ENCODE assay signal across 8 cellular contexts in the genomic region with DNA sequence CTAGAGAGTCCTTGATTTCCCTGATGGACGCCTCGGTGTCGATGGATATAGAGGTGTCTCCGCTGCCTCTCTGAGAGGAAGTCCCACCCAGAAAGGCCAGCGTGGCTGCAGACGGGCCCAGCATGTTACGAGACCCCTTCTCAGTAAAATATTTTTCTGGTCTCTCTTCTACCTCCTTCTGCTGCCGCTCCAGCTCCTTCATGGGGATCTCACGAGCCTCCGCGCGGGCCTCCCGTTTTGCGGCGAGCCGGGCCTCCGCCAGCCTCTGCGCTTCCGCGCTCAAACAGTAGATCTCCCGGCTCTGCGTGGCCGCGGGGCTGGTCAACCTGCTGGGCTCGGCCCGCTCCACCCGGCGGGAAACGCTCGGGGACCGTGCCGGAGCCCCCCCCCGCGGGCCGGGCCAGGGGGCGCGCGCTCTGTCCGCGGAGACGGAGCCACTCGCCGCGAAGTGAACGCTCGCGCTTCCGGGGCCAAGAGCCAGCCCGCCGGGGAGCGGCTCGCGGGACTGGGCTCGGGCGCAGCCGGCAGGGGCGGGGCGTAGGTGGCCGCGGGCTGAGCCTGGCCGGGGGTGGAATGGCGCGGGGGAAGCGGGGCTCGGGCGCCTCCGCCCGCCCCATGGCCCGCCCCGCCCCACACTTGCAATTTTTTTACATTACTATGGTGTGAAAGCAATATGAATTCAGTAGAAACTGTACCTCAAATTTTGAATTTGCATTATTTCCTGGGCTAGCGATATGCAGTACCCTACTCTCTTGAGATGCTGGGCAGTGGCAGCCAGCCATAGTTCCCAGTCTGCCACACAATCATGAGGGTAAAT. TPM values are rescaled to one million over a fixed set of nuclear protein-coding genes. Genes with fewer than 3 reads are reported as not detected.
DNase-seq lines count a peak whose midpoint lies in the region; ATAC-seq and TF ChIP-seq lines count a peak whose summit lies in the region.

No MANE protein-coding gene starts in this region.

- peak overlapping the region; percentile 63 to 78 for H3K4me3 Mint-ChIP-seq in activated T-cell treated with anti-CD3 and anti-CD28 coated beads, Interleukin-2, amount 50 U/mL, for 72 hours
- peak overlapping the region; percentile 65 to 87 (median 82) for H3K4me3 Mint-ChIP-seq in naive thymus-derived CD8-positive, alpha-beta T cell
- peak overlapping the region; percentile 80 to 84 for H3K4me3 Mint-ChIP-seq in stimulated activated naive B cell treated with anti-CD40 and anti-IgM and Interleukin-4, amounts not matched to agents 10 μg/mL and 1 μg/mL and 100 μg/mL, for 72 hours

- ATAC-seq in GM19035 (IDR thresholded peaks at IDR 0.05; ENCODE audit: unreplicated experiment) (peak; percentile 94), HG03280 (IDR thresholded peaks at IDR 0.05; ENCODE audit: unreplicated experiment) (peak; percentile 93)
- ATAC-seq in activated T-cell treated with anti-CD3 and anti-CD28 coated beads, Interleukin-2, amount 50 U/mL, for 72 hours (replicated peaks in 1 of 2) = peak; percentile 94 to 97
- peak; percentile 96 to 98 for ATAC-seq in naive thymus-derived CD8-positive, alpha-beta T cell
- peak; percentile 72 to 81 for ATAC-seq in stimulated activated naive B cell treated with anti-CD40 and anti-IgM and Interleukin-4, amounts not matched to agents 10 μg/mL and 1 μg/mL and 100 μg/mL, for 72 hours (replicated peaks)

- no peak for TF ChIP-seq CTCF in fibroblast of lung (conservative IDR thresholded peaks at IDR 0.05 in 1 of 2, IDR thresholded peaks at IDR 0.05 in 1 of 2; ENCODE audit: low read depth in 1 of 2, low read length in 2 of 2)

- no peak overlapping the region for H3K27ac ChIP-seq in BLaER1
- H3K27ac ChIP-seq in fibroblast of lung (ENCODE audit: insufficient read depth, low read length) = peak overlapping the region; percentile 54

- H3K4me3 ChIP-seq in BLaER1 (0 out of 2 replicates have a peak overlapping the region, but pooled peaks have one; percentile 11), fibroblast of lung (replicated peaks in 1 of 4; ENCODE audit: control extremely low read depth in 1 of 4, insufficient read depth in 1 of 4, low read depth in 3 of 4, low read length in 4 of 4) (peak overlapping the region; percentile 45 to 70 (median 60))

- no peaks in the 10 kb centered on the region for H4K20me1 ChIP-seq in BLaER1
- no peaks in the 10 kb centered on the region for H4K20me1 ChIP-seq in fibroblast of lung (ENCODE audit: control insufficient read depth, extremely low read depth, insufficient read depth, low read length)

- peak overlapping the region; percentile 86 for H2AFZ ChIP-seq in fibroblast of lung (ENCODE audit: low read length)

- peaks cover 12% of the 10 kb centered on the region for H3K4me1 ChIP-seq in BLaER1
- H3K4me1 ChIP-seq in fibroblast of lung (ENCODE audit: control insufficient read depth, extremely low read depth, insufficient read depth, low read length) = peaks cover 2% of the 10 kb centered on the region

- H3K4me2 ChIP-seq in BLaER1 (no peak overlapping the region), fibroblast of lung (ENCODE audit: extremely low read depth, insufficient read depth, low read length) (peak overlapping the region; percentile 64)

- no peaks in the 10 kb centered on the region for H3K27me3 ChIP-seq in BLaER1
- no peaks in the 10 kb centered on the region for H3K27me3 ChIP-seq in fibroblast of lung (ENCODE audit: control insufficient read depth, insufficient read depth, low read length)

- H3K27me3 Mint-ChIP-seq in activated T-cell treated with anti-CD3 and anti-CD28 coated beads, Interleukin-2, amount 50 U/mL, for 72 hours (ENCODE audit: low read depth) = peaks cover 15% of the 10 kb centered on the region
- H3K27me3 Mint-ChIP-seq in naive thymus-derived CD8-positive, alpha-beta T cell = peaks cover 0 to 1% (median 0%) of the 10 kb centered on the region in 5 donors
- no peaks in the 10 kb centered on the region for H3K27me3 Mint-ChIP-seq in stimulated activated naive B cell treated with anti-CD40 and anti-IgM and Interleukin-4, amounts not matched to agents 10 μg/mL and 1 μg/mL and 100 μg/mL, for 72 hours

- no peaks in the 10 kb centered on the region for H3K36me3 ChIP-seq in BLaER1
- no peaks in the 10 kb centered on the region for H3K36me3 ChIP-seq in fibroblast of lung (ENCODE audit: control insufficient read depth, insufficient read depth, low read length)

- POLR2A ChIA-PET in naive thymus-derived CD8-positive, alpha-beta T cell (lab: Charles Lee) = interaction anchor here (0.9 to 1.5 kb wide), 2 partner anchors 112 to 114 kb away, joined by 3 to 5 read pairs; partner anchors contain the start of gene PIK3CA

- H3K79me2 ChIP-seq in fibroblast of lung (ENCODE audit: control insufficient read depth, insufficient read depth, low read length) = no peaks in the 10 kb centered on the region

- peaks cover 21% of the 10 kb centered on the region for H3K4me1 Mint-ChIP-seq in activated T-cell treated with anti-CD3 and anti-CD28 coated beads, Interleukin-2, amount 50 U/mL, for 72 hours (ENCODE audit: low read depth)
- H3K4me1 Mint-ChIP-seq in naive thymus-derived CD8-positive, alpha-beta T cell = peaks cover 11 to 30% (median 22%) of the 10 kb centered on the region in 4 donors
- H3K4me1 Mint-ChIP-seq in stimulated activated naive B cell treated with anti-CD40 and anti-IgM and Interleukin-4, amounts not matched to agents 10 μg/mL and 1 μg/mL and 100 μg/mL, for 72 hours = peaks cover 32 to 38% of the 10 kb centered on the region in 2 donors

- DNase-seq in NOMO-1 treated with dmso at 0.1 percent for 144 hours (lab: John Stamatoyannopoulos, UW; ENCODE audit: unreplicated experiment) (peak; percentile 73), fibroblast of lung (ENCODE audit: low read depth in 2 of 2) (peak; percentile 60 to 68)
- DNase-seq in activated T-cell treated with anti-CD3 and anti-CD28 coated beads, Interleukin-2, amount 50 U/mL, for 72 hours = peak; percentile 80 to 82
- peak; percentile 51 to 78 (median 63) for DNase-seq in naive thymus-derived CD8-positive, alpha-beta T cell
- peak; percentile 66 for DNase-seq in stimulated activated naive B cell treated with anti-CD40 and anti-IgM and Interleukin-4, amounts not matched to agents 10 μg/mL and 1 μg/mL and 100 μg/mL, for 72 hours

- H3K9me3 ChIP-seq in BLaER1 (peaks cover 29% of the 10 kb centered on the region), fibroblast of lung (ENCODE audit: control insufficient read depth, insufficient read depth, low read depth, low read length) (no peaks in the 10 kb centered on the region)

- H3K27ac Mint-ChIP-seq in activated T-cell treated with anti-CD3 and anti-CD28 coated beads, Interleukin-2, amount 50 U/mL, for 72 hours = no peak overlapping the region
- peak overlapping the region in 9 of 10 donors; percentile 15 to 81 (median 72) for H3K27ac Mint-ChIP-seq in naive thymus-derived CD8-positive, alpha-beta T cell
- peak overlapping the region; percentile 68 for H3K27ac Mint-ChIP-seq in stimulated activated naive B cell treated with anti-CD40 and anti-IgM and Interleukin-4, amounts not matched to agents 10 μg/mL and 1 μg/mL and 100 μg/mL, for 72 hours

- H3K9ac ChIP-seq in BLaER1 (no peak overlapping the region), fibroblast of lung (ENCODE audit: insufficient read depth, low read length) (peak overlapping the region; percentile 63)

- H3K9me3 Mint-ChIP-seq in activated T-cell treated with anti-CD3 and anti-CD28 coated beads, Interleukin-2, amount 50 U/mL, for 72 hours = peaks cover 0 to 4% of the 10 kb centered on the region in 2 donors
- H3K9me3 Mint-ChIP-seq in naive thymus-derived CD8-positive, alpha-beta T cell = peaks cover 4 to 29% (median 19%) of the 10 kb centered on the region in 9 donors
- H3K9me3 Mint-ChIP-seq in stimulated activated naive B cell treated with anti-CD40 and anti-IgM and Interleukin-4, amounts not matched to agents 10 μg/mL and 1 μg/mL and 100 μg/mL, for 72 hours = peaks cover 0 to 6% of the 10 kb centered on the region in 2 donors

- H3K36me3 Mint-ChIP-seq in activated T-cell treated with anti-CD3 and anti-CD28 coated beads, Interleukin-2, amount 50 U/mL, for 72 hours (ENCODE audit: insufficient read depth in 2 of 2) = peaks cover 0 to 2% of the 10 kb centered on the region in 2 donors
- peaks cover 0 to 19% (median 0%) of the 10 kb centered on the region in 3 donors for H3K36me3 Mint-ChIP-seq in naive thymus-derived CD8-positive, alpha-beta T cell
- H3K36me3 Mint-ChIP-seq in stimulated activated naive B cell treated with anti-CD40 and anti-IgM and Interleukin-4, amounts not matched to agents 10 μg/mL and 1 μg/mL and 100 μg/mL, for 72 hours = peaks cover 1 to 4% of the 10 kb centered on the region in 2 donors

RNA-seq across cellular contexts. Expression of gene KCNMB3, which starts 10.2 kb away (rescaled TPM):
- under 1 TPM; 0.46 to 0.89 TPM for total RNA-seq in activated T-cell treated with anti-CD3 and anti-CD28 coated beads, Interleukin-2, amount 50 U/mL, for 72 hours
- total RNA-seq in fibroblast of lung = 0.77 and 1.5 TPM in 2 replicates
- polyA plus RNA-seq in fibroblast of lung = 0.76 and 1.3 TPM in 2 replicates
- polyA plus RNA-seq in fibroblast of lung (2012) = 1.7 and 2.1 TPM in 2 replicates
- 0.85 TPM in 1 of 2 replicates, not detected in the other for polyA minus RNA-seq in fibroblast of lung (ENCODE audit: low replicate concordance)
- 1 to 10 TPM; 1.9 to 2.4 TPM for total RNA-seq in naive thymus-derived CD8-positive, alpha-beta T cell
- under 1 TPM; 0.19 to 0.55 (median 0.53) TPM for polyA plus RNA-seq in naive thymus-derived CD8-positive, alpha-beta T cell
